Comparison of ENCODE assay signal across 17 cellular contexts in genomic region chr15:96046620-96047240, GRCh38.
DNase-seq lines count a peak whose midpoint lies in the region; ATAC-seq, FAIRE-seq and TF ChIP-seq lines count a peak whose summit lies in the region.
"Had no signal": no experiment of that assay in that cellular context is flagged by ENCODE, and none has a peak within 500 bp of the region (broad histone marks: within the 10 kb centered on the region; RNA-seq: fewer than 3 reads in every experiment).

No MANE protein-coding gene starts in this region.

- no peak overlapping the region for H3K4me3 ChIP-seq in BLaER1
- no peak overlapping the region; the same call in 1 of the 2 replicates for H3K4me3 ChIP-seq in IMR-90 (ENCODE audit: insufficient read depth, low read depth, low read length)
- no peak overlapping the region for H3K4me3 ChIP-seq in endothelial cell of umbilical vein (replicated peaks in 1 of 3; ENCODE audit: insufficient read depth in 1 of 3, low read depth in 1 of 3, low read length in 3 of 3)
- no peak overlapping the region for H3K4me3 ChIP-seq in trophoblast cell (ENCODE audit: low read depth, low read length)
- H3K4me3 ChIP-seq: body of pancreas, lung had no signal

- H2BK15ac ChIP-seq in IMR-90 (ENCODE audit: low read depth, low read length) = no peak overlapping the region

- peak overlapping the region in 1 of 2 experiments; percentile 50; a peak in 3 of 4 replicates for H4K8ac ChIP-seq in IMR-90 (ENCODE audit: low read depth in 2 of 2, low read length in 2 of 2)
- no peak overlapping the region for H4K8ac ChIP-seq in trophoblast cell (ENCODE audit: low read depth, low read length)

- H3K4me1 Mint-ChIP-seq in activated naive CD4-positive, alpha-beta T cell treated with anti-CD3 and anti-CD28 coated beads, Interleukin-2, amount 10 ng/mL, durations not matched to agents 7 days and 5 days = no peaks in the 10 kb centered on the region
- peaks cover 0 to 3% (median 0%) of the 10 kb centered on the region in 4 donors for H3K4me1 Mint-ChIP-seq in naive thymus-derived CD8-positive, alpha-beta T cell
- H3K4me1 Mint-ChIP-seq: CD4-positive, CD25-positive, alpha-beta regulatory T cell had no signal

- H3K4me2 ChIP-seq in BLaER1 (peak overlapping the region; percentile 59), IMR-90 (ENCODE audit: low read depth, low read length) (peak overlapping the region; percentile 74), endothelial cell of umbilical vein (ENCODE audit: insufficient read depth, low read length) (peak overlapping the region; percentile 66), trophoblast cell (ENCODE audit: low read length) (no peak overlapping the region)

- no peaks in the 10 kb centered on the region for H3K9me3 ChIP-seq in BLaER1
- H3K9me3 ChIP-seq in IMR-90 (ENCODE audit: control insufficient read depth, insufficient read depth, low read length) = no peaks in the 10 kb centered on the region
- H3K9me3 ChIP-seq in endothelial cell of umbilical vein (replicated peaks; ENCODE audit: control insufficient read depth, insufficient read depth, low read length) = no peaks in the 10 kb centered on the region
- H3K9me3 ChIP-seq in trophoblast cell (ENCODE audit: insufficient read depth, low read depth, low read length) = no peaks in the 10 kb centered on the region
- H3K9me3 ChIP-seq: body of pancreas had no signal

- peak overlapping the region; percentile 55 for H2BK5ac ChIP-seq in IMR-90 (ENCODE audit: low read depth, low read length, poor library complexity, severe bottlenecking)
- no peak overlapping the region for H2BK5ac ChIP-seq in trophoblast cell (ENCODE audit: low read depth, low read length, poor library complexity)

- TF ChIP-seq CTCF in IMR-90 (conservative IDR thresholded peaks at IDR 0.05; ENCODE audit: low read depth, low read length) = no peak
- TF ChIP-seq CTCF in endothelial cell of umbilical vein (IDR thresholded peaks at IDR 0.05; ENCODE audit: extremely low read depth in 1 of 2, insufficient read depth in 1 of 2, low read depth in 1 of 2, low read length in 2 of 2) = no peak

- H3K9me1 ChIP-seq in IMR-90 (ENCODE audit: insufficient read depth, low read length) (no peaks in the 10 kb centered on the region), endothelial cell of umbilical vein (replicated peaks; ENCODE audit: control insufficient read depth, extremely low read depth, insufficient read depth, low read length) (no peaks in the 10 kb centered on the region)

- peak overlapping the region; percentile 35 for H4K5ac ChIP-seq in IMR-90 (ENCODE audit: low read depth, low read length)

- in situ Hi-C loops in IMR-90 (cut with MboI; ENCODE audit: low sequenced_read_pairs) = no loop called here

- no peak for TF ChIP-seq POLR2A in IMR-90 (IDR thresholded peaks at IDR 0.05; ENCODE audit: low read depth, low read length)
- TF ChIP-seq POLR2A in endothelial cell of umbilical vein (IDR thresholded peaks at IDR 0.05; ENCODE audit: low read depth, low read length) = no peak

- peaks cover 39% of the 10 kb centered on the region for H3K4me1 ChIP-seq in BLaER1
- peaks cover 3% of the 10 kb centered on the region for H3K4me1 ChIP-seq in IMR-90 (ENCODE audit: control insufficient read depth, insufficient read depth, low read length)
- peaks cover 14% of the 10 kb centered on the region for H3K4me1 ChIP-seq in endothelial cell of umbilical vein (ENCODE audit: control insufficient read depth, extremely low read depth, insufficient read depth, low read length)
- H3K4me1 ChIP-seq in trophoblast cell (ENCODE audit: control insufficient read depth in 1 of 2, insufficient read depth in 2 of 2, low read length in 2 of 2) = peaks cover 5 to 14% of the 10 kb centered on the region in 2 experiments
- H3K4me1 ChIP-seq: body of pancreas had no signal

- ATAC-seq in IMR-90 (ENCODE audit: low read depth) (peak; percentile 5; the same call in 1 of the 2 replicates), HG02763 (IDR thresholded peaks at IDR 0.05; ENCODE audit: unreplicated experiment) (no peak)
- no peak for ATAC-seq in naive thymus-derived CD8-positive, alpha-beta T cell
- ATAC-seq: activated T-cell treated with anti-CD3 and anti-CD28 coated beads, Interleukin-2, amount 50 U/mL, for 72 hours; body of pancreas; effector memory CD8-positive, alpha-beta T cell; stimulated activated memory B cell treated with anti-CD40 and anti-IgM and Interleukin-4, amounts not matched to agents 10 μg/mL and 1 μg/mL and 100 μg/mL, for 72 hours had no signal

- DNase-seq in IMR-90 (no peak), endothelial cell of umbilical vein (ENCODE audit: low read depth, low spot score) (no peak), trophoblast cell (peak in 1 of 2 donors; percentile 27)
- DNase-seq in activated naive CD4-positive, alpha-beta T cell treated with anti-CD3 and anti-CD28 coated beads, Interleukin-2, amount 10 ng/mL, durations not matched to agents 7 days and 5 days = no peak
- DNase-seq in activated CD4-positive, alpha-beta T cell treated with anti-CD3 and anti-CD28 coated beads, Interleukin-2, amount 50 U/mL, for 4 hours = no peak
- no peak for DNase-seq in naive thymus-derived CD8-positive, alpha-beta T cell
- DNase-seq: activated CD4-positive, CD25-positive, alpha-beta regulatory T cell treated with anti-CD3 and anti-CD28 coated beads, Interleukin-2, amount 50 U/mL, for 72 hours; activated T-cell treated with anti-CD3 and anti-CD28 coated beads, Interleukin-2, amount 50 U/mL, for 72 hours; body of pancreas; CD4-positive, CD25-positive, alpha-beta regulatory T cell; effector memory CD8-positive, alpha-beta T cell; Karpas-422; posterior cingulate gyrus had no signal

- no peak for TF ChIP-seq RAD21 in IMR-90 (IDR thresholded peaks at IDR 0.05; ENCODE audit: low read length)

- H3K79me2 ChIP-seq in endothelial cell of umbilical vein (ENCODE audit: control insufficient read depth, insufficient read depth, low read length) = no peaks in the 10 kb centered on the region
- H3K79me2 ChIP-seq in trophoblast cell (ENCODE audit: control insufficient read depth, insufficient read depth, low read length, poor library complexity) = no peaks in the 10 kb centered on the region

- dilution Hi-C loops in IMR-90 (cut with HindIII; ENCODE audit: low sequenced_read_pairs, unreplicated experiment) (no loop called here), endothelial cell of umbilical vein (cut with MboI; ENCODE audit: extremely low pct_ligation_motif_present, low sequenced_read_pairs) (no loop called here)

- no peak overlapping the region for H3K27ac Mint-ChIP-seq in activated naive CD4-positive, alpha-beta T cell treated with anti-CD3 and anti-CD28 coated beads, Interleukin-2, amount 10 ng/mL, durations not matched to agents 7 days and 5 days
- H3K27ac Mint-ChIP-seq in naive thymus-derived CD8-positive, alpha-beta T cell = peak overlapping the region in 1 of 10 donors; percentile 19
- H3K27ac Mint-ChIP-seq: activated T-cell treated with anti-CD3 and anti-CD28 coated beads, Interleukin-2, amount 50 U/mL, for 72 hours; CD4-positive, CD25-positive, alpha-beta regulatory T cell; effector memory CD8-positive, alpha-beta T cell; stimulated activated memory B cell treated with anti-CD40 and anti-IgM and Interleukin-4, amounts not matched to agents 10 μg/mL and 1 μg/mL and 100 μg/mL, for 72 hours had no signal

- H4K12ac ChIP-seq in trophoblast cell (ENCODE audit: low read depth, low read length) = no peak overlapping the region

- 0 out of 2 replicates have a peak overlapping the region, but pooled peaks have one; percentile 12 for H3K23ac ChIP-seq in IMR-90 (ENCODE audit: low read depth, low read length)
- H3K23ac ChIP-seq in trophoblast cell (ENCODE audit: low read length) = no peak overlapping the region

- no CpG with 5 or more reads among the region's 5 CpGs for WGBS in IMR-90 (ENCODE audit: extremely low coverage in 2 of 2, insufficient read length in 1 of 2), 2 experiments
- WGBS in trophoblast cell (ENCODE audit: extremely low coverage, insufficient coverage, insufficient read length) = no CpG with 5 or more reads among the region's 5 CpGs

- H2AK9ac ChIP-seq in IMR-90 (replicated peaks; ENCODE audit: low read depth, low read length, poor library complexity) = no peak overlapping the region

- BruUV-seq in IMR-90 (replicated peaks; lab: Mats Ljungman, UMichigan) (no TSS peak), endothelial cell of umbilical vein (replicated peaks; lab: Mats Ljungman, UMichigan) (no TSS peak)

- H3K9me3 Mint-ChIP-seq in activated naive CD4-positive, alpha-beta T cell treated with anti-CD3 and anti-CD28 coated beads, Interleukin-2, amount 10 ng/mL, durations not matched to agents 7 days and 5 days = no peaks in the 10 kb centered on the region
- H3K9me3 Mint-ChIP-seq in naive thymus-derived CD8-positive, alpha-beta T cell = no peaks in the 10 kb centered on the region
- H3K9me3 Mint-ChIP-seq: CD4-positive, CD25-positive, alpha-beta regulatory T cell; effector memory CD8-positive, alpha-beta T cell; stimulated activated memory B cell treated with anti-CD40 and anti-IgM and Interleukin-4, amounts not matched to agents 10 μg/mL and 1 μg/mL and 100 μg/mL, for 72 hours had no signal

- peak overlapping the region; percentile 28; the same call in 1 of the 2 replicates for H3K4ac ChIP-seq in IMR-90 (ENCODE audit: low read depth, low read length)
- no peak overlapping the region for H3K4ac ChIP-seq in trophoblast cell (ENCODE audit: low read depth, low read length)

- H2BK120ac ChIP-seq in IMR-90 (ENCODE audit: low read depth, low read length) (peak overlapping the region; percentile 72), trophoblast cell (ENCODE audit: insufficient read depth, low read length, poor library complexity) (no peak overlapping the region)

- H3K36me3 ChIP-seq in BLaER1 (no peaks in the 10 kb centered on the region), IMR-90 (ENCODE audit: control insufficient read depth, insufficient read depth, low read length) (no peaks in the 10 kb centered on the region), endothelial cell of umbilical vein (ENCODE audit: control insufficient read depth in 2 of 2, extremely low read depth in 1 of 2, insufficient read depth in 2 of 2, low read length in 2 of 2) (no peaks in the 10 kb centered on the region), trophoblast cell (ENCODE audit: control insufficient read depth in 1 of 2, insufficient read depth in 2 of 2, low read length in 2 of 2) (no peaks in the 10 kb centered on the region)

- H3K14ac ChIP-seq in IMR-90 (replicated peaks; ENCODE audit: low read depth, low read length) = peak overlapping the region; percentile 76
- no peak overlapping the region for H3K14ac ChIP-seq in trophoblast cell (ENCODE audit: low read length)

- peak overlapping the region; percentile 64 for H2BK20ac ChIP-seq in IMR-90 (ENCODE audit: low read depth, low read length)

- POLR2A ChIA-PET in IMR-90 (lab: Charles Lee; ENCODE audit: unreplicated experiment) = no interaction called here
- POLR2A ChIA-PET in endothelial cell of umbilical vein (lab: Charles Lee) = no interaction called here
- POLR2A ChIA-PET in naive thymus-derived CD8-positive, alpha-beta T cell (lab: Charles Lee) = no interaction called here

- FAIRE-seq in endothelial cell of umbilical vein (lab: Jason Lieb, UNC) = no peak

- H3K27me3 Mint-ChIP-seq in activated naive CD4-positive, alpha-beta T cell treated with anti-CD3 and anti-CD28 coated beads, Interleukin-2, amount 10 ng/mL, durations not matched to agents 7 days and 5 days = peaks cover 42% of the 10 kb centered on the region
- peaks cover 22 to 83% (median 32%) of the 10 kb centered on the region in 5 donors for H3K27me3 Mint-ChIP-seq in naive thymus-derived CD8-positive, alpha-beta T cell
- H3K27me3 Mint-ChIP-seq: stimulated activated memory B cell treated with anti-CD40 and anti-IgM and Interleukin-4, amounts not matched to agents 10 μg/mL and 1 μg/mL and 100 μg/mL, for 72 hours had no signal

- H2AK5ac ChIP-seq in IMR-90 (ENCODE audit: low read depth, low read length) (no peak overlapping the region; the same call in 1 of the 2 replicates), trophoblast cell (ENCODE audit: low read length) (no peak overlapping the region)

- CTCF ChIA-PET in IMR-90 (lab: Yijun Ruan, JAX) = interaction anchor here (1.3 to 1.4 kb wide), 2 partner anchors 11 to 280 kb away, joined by 3 to 4 read pairs; no protein-coding TSS in a partner anchor
- CTCF ChIA-PET in endothelial cell of umbilical vein (lab: Charles Lee) = interaction anchor here (2.3 kb wide), 1 partner anchor 281 kb away, joined by 7 read pairs; no protein-coding TSS in a partner anchor
- CTCF ChIA-PET in activated naive CD4-positive, alpha-beta T cell treated with anti-CD3 and anti-CD28 coated beads, Interleukin-2, amount 10 ng/mL, durations not matched to agents 7 days and 5 days (lab: Charles Lee) = no interaction called here

- H3K79me1 ChIP-seq in IMR-90 (ENCODE audit: low read depth in 1 of 2, low read length in 2 of 2) (no peaks in the 10 kb centered on the region), trophoblast cell (ENCODE audit: low read length) (peaks cover 12% of the 10 kb centered on the region)

- intact Hi-C loops in IMR-90 (cut with micrococcal nuclease) (loop anchor here (2.0 to 10.0 kb wide), 2 partner anchors 280 to 792 kb away; no protein-coding TSS in a partner anchor), endothelial cell of umbilical vein (cut with micrococcal nuclease) (loop anchor here (1.0 to 10.0 kb wide), 5 partner anchors 114 to 1462 kb away; no protein-coding TSS in a partner anchor)

- H4K91ac ChIP-seq in IMR-90 (ENCODE audit: insufficient read depth, low read depth, low read length) = 0 out of 2 replicates have a peak overlapping the region, but pooled peaks have one; percentile 13
- no peak overlapping the region for H4K91ac ChIP-seq in trophoblast cell (ENCODE audit: low read depth, low read length)

- H2AFZ ChIP-seq in IMR-90 (replicated peaks; ENCODE audit: low read length, poor library complexity) (peak overlapping the region; percentile 66), endothelial cell of umbilical vein (ENCODE audit: low read depth, low read length) (no peak overlapping the region), trophoblast cell (ENCODE audit: insufficient read depth, low read length, poor library complexity) (no peak overlapping the region)

- no peaks in the 10 kb centered on the region for H3K27me3 ChIP-seq in BLaER1
- H3K27me3 ChIP-seq in IMR-90 (ENCODE audit: control insufficient read depth, insufficient read depth, low read length) = no peaks in the 10 kb centered on the region
- peaks cover 0 to 1% of the 10 kb centered on the region in 2 experiments for H3K27me3 ChIP-seq in endothelial cell of umbilical vein (ENCODE audit: control insufficient read depth in 2 of 2, insufficient read depth in 2 of 2, low read length in 2 of 2)
- H3K27me3 ChIP-seq in trophoblast cell (ENCODE audit: insufficient read depth, low read length) = no peaks in the 10 kb centered on the region
- H3K27me3 ChIP-seq: body of pancreas had no signal

- H3K4me3 Mint-ChIP-seq in activated naive CD4-positive, alpha-beta T cell treated with anti-CD3 and anti-CD28 coated beads, Interleukin-2, amount 10 ng/mL, durations not matched to agents 7 days and 5 days = no peak overlapping the region
- no peak overlapping the region for H3K4me3 Mint-ChIP-seq in naive thymus-derived CD8-positive, alpha-beta T cell
- H3K4me3 Mint-ChIP-seq: activated T-cell treated with anti-CD3 and anti-CD28 coated beads, Interleukin-2, amount 50 U/mL, for 72 hours; CD4-positive, CD25-positive, alpha-beta regulatory T cell; effector memory CD8-positive, alpha-beta T cell; stimulated activated memory B cell treated with anti-CD40 and anti-IgM and Interleukin-4, amounts not matched to agents 10 μg/mL and 1 μg/mL and 100 μg/mL, for 72 hours had no signal

- no peaks in the 10 kb centered on the region for H4K20me1 ChIP-seq in BLaER1
- no peaks in the 10 kb centered on the region for H4K20me1 ChIP-seq in IMR-90 (ENCODE audit: insufficient read depth, low read length)
- H4K20me1 ChIP-seq in endothelial cell of umbilical vein (replicated peaks; ENCODE audit: control insufficient read depth, extremely low read depth, insufficient read depth, low read length) = no peaks in the 10 kb centered on the region

- no peaks in the 10 kb centered on the region for H3K36me3 Mint-ChIP-seq in activated naive CD4-positive, alpha-beta T cell treated with anti-CD3 and anti-CD28 coated beads, Interleukin-2, amount 10 ng/mL, durations not matched to agents 7 days and 5 days
- peaks cover 0 to 1% (median 0%) of the 10 kb centered on the region in 3 donors for H3K36me3 Mint-ChIP-seq in naive thymus-derived CD8-positive, alpha-beta T cell
- H3K36me3 Mint-ChIP-seq: CD4-positive, CD25-positive, alpha-beta regulatory T cell; stimulated activated memory B cell treated with anti-CD40 and anti-IgM and Interleukin-4, amounts not matched to agents 10 μg/mL and 1 μg/mL and 100 μg/mL, for 72 hours had no signal

- 0 out of 2 replicates have a peak overlapping the region, but pooled peaks have one; percentile 30 for H3K56ac ChIP-seq in IMR-90 (ENCODE audit: extremely low read depth, insufficient read depth, low read length)

- H3K9ac ChIP-seq in BLaER1 (no peak overlapping the region), IMR-90 (ENCODE audit: low read depth, low read length) (peak overlapping the region; percentile 12; the same call in 1 of the 2 replicates), endothelial cell of umbilical vein (replicated peaks; ENCODE audit: extremely low read depth, insufficient read depth, low read length) (no peak overlapping the region), trophoblast cell (ENCODE audit: low read length) (no peak overlapping the region)

- peak overlapping the region; percentile 49 for H3K18ac ChIP-seq in IMR-90 (ENCODE audit: low read depth, low read length)
- no peak overlapping the region for H3K18ac ChIP-seq in trophoblast cell (ENCODE audit: low read length)

- H3K27ac ChIP-seq in BLaER1 (no peak overlapping the region), IMR-90 (ENCODE audit: insufficient read depth, low read length) (no peak overlapping the region; the same call in 1 of the 2 replicates), endothelial cell of umbilical vein (ENCODE audit: insufficient read depth, low read depth, low read length) (no peak overlapping the region), trophoblast cell (ENCODE audit: low read depth, low read length) (no peak overlapping the region)
- H3K27ac ChIP-seq: body of pancreas had no signal

- H2BK12ac ChIP-seq in trophoblast cell (ENCODE audit: low read length) = peak overlapping the region; percentile 91
